ENCODE assay signal across 11 cellular contexts in the genomic region with DNA sequence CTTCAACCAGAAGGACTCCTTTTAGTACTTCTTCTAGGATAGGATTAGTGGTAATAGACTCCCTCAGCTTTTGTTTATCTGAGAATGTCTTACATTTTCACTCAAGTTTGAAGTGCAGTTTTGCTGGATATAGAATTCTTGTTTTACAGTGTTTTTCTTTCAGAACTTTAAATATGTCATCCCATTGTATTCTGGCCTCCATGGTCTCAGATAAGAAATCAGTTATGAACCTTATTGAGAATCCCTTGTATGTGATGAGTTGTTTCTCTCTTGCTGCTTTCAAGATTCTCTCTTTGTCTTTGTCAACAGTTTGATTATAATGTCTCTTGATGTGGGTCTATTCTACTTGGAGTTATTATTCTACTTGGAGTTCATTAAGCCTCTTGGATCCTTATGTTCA.
"Had no signal": no experiment of that assay in that cellular context is flagged by ENCODE, and none has a peak within 500 bp of the region (broad histone marks: within the 10 kb centered on the region; RNA-seq: fewer than 3 reads in every experiment).

No MANE protein-coding gene starts in this region.

- H3K4me1 Mint-ChIP-seq: GM23338, H9 had no signal

- H3K27ac ChIP-seq: GM23248 had no signal

- H3K4me3 Mint-ChIP-seq: GM23338, H9, HFFc6 had no signal

- H3K27ac Mint-ChIP-seq: GM23338, H9, HFFc6 had no signal

- DNase-seq: GM23248, GOT3, H7, H9, HCEC 1CT, HFFc6 had no signal

- H3K9me3 ChIP-seq: HAP-1 had no signal

- FAIRE-seq: H1, H54 had no signal

- H3K36me3 ChIP-seq: HAP-1 had no signal

- ATAC-seq: GM23338, HCT116 had no signal

- H3K4me1 ChIP-seq: HAP-1 had no signal

- H3K4me3 ChIP-seq: GM23248, GM23338, HAP-1 had no signal

- H3K4me2 ChIP-seq: GM23338 had no signal
